21 cellular contexts compared by ENCODE assay signal in genomic region chr13:59960683-59961082, GRCh38.
DNase-seq lines count a peak whose midpoint lies in the region; ATAC-seq, FAIRE-seq and TF ChIP-seq lines count a peak whose summit lies in the region.
"Had no signal": no experiment of that assay in that cellular context is flagged by ENCODE, and none has a peak within 500 bp of the region (broad histone marks: within the 10 kb centered on the region; RNA-seq: fewer than 3 reads in every experiment).

No MANE protein-coding gene starts in this region.

- 66 to 77% methylated on average over 2 of the region's 2 CpGs for WGBS in upper lobe of left lung, 2 donors

- no peaks in the 10 kb centered on the region for H3K9me3 ChIP-seq in Karpas-422 (ENCODE audit: low read length)
- H3K9me3 ChIP-seq in upper lobe of left lung = no peaks in the 10 kb centered on the region
- H3K9me3 ChIP-seq: MG63, SJSA1 had no signal

- peak overlapping the region; percentile 40 for H3K4me2 ChIP-seq in Karpas-422 (ENCODE audit: low read depth, low read length, poor library complexity, severe bottlenecking)

- TF ChIP-seq EP300 in upper lobe of left lung (IDR thresholded peaks at IDR 0.05) = no peak

- H3K9ac ChIP-seq in Karpas-422 (ENCODE audit: low read length) = no peak overlapping the region

- no peak for TF ChIP-seq POLR2A in upper lobe of left lung (IDR thresholded peaks at IDR 0.05)

- H3K79me2 ChIP-seq in Karpas-422 (ENCODE audit: low read length) = no peaks in the 10 kb centered on the region

- H3K4me3 ChIP-seq in Karpas-422 (ENCODE audit: low read length) (no peak overlapping the region), upper lobe of left lung (no peak overlapping the region)
- H3K4me3 ChIP-seq: MG63, SJSA1 had no signal

- no peak for ATAC-seq in upper lobe of left lung (ENCODE audit: low FRiP score in 2 of 2)
- ATAC-seq in esophagus mucosa = no peak

- H3K36me3 ChIP-seq in Karpas-422 (ENCODE audit: insufficient read depth, low read length) (no peaks in the 10 kb centered on the region), upper lobe of left lung (no peaks in the 10 kb centered on the region)

- H3K27ac ChIP-seq in Karpas-422 (ENCODE audit: low read length) (0 out of 2 replicates have a peak overlapping the region, but pooled peaks have one; percentile 7), upper lobe of left lung (no peak overlapping the region)
- H3K27ac ChIP-seq: SJSA1 had no signal

- no peak overlapping the region for H2AFZ ChIP-seq in Karpas-422 (ENCODE audit: low read length)

- H3K4me1 ChIP-seq in Karpas-422 (ENCODE audit: low read length) (peaks cover 18% of the 10 kb centered on the region), upper lobe of left lung (no peaks in the 10 kb centered on the region)
- H3K4me1 ChIP-seq: SJSA1 had no signal

- DNase-seq in Karpas-422 (no peak), dermis blood vessel endothelial cell (peak; percentile 20), foreskin melanocyte (peak; percentile 15), GM20000 (ENCODE audit: low spot score) (no peak), upper lobe of left lung (no peak)
- DNase-seq in effector CD4-positive, alpha-beta T cell = no peak
- DNase-seq: EL, GF-D8, H9, HFFc6, MG63, NCI-H1417 treated with DMSO at 0.1 percent for 48 hours, NCI-H187, NCI-H2107, NCI-H2227 treated with DMSO at 0.1 percent for 48 hours, NCI-H510A treated with DMSO at 0.1 percent for 48 hours, NCI-H748 treated with DMSO at 0.1 percent for 48 hours had no signal

- TF ChIP-seq CTCF in GM20000 (IDR thresholded peaks at IDR 0.05; ENCODE audit: extremely low read depth, missing control alignments) = no peak
- no peak for TF ChIP-seq CTCF in upper lobe of left lung (IDR thresholded peaks at IDR 0.05)

- peak; percentile 64 for FAIRE-seq in A204.1 (lab: Jason Lieb, UNC)
- FAIRE-seq: RCC 7860 had no signal

- H4K20me1 ChIP-seq in Karpas-422 (ENCODE audit: insufficient read depth, low read depth, low read length) = no peaks in the 10 kb centered on the region

- H3K27me3 ChIP-seq in Karpas-422 (ENCODE audit: low read length) = no peaks in the 10 kb centered on the region
- no peaks in the 10 kb centered on the region for H3K27me3 ChIP-seq in upper lobe of left lung
- H3K27me3 ChIP-seq: MG63, SJSA1 had no signal

- H3K9me2 ChIP-seq in Karpas-422 (replicated peaks; ENCODE audit: insufficient read depth, low read length) = no peaks in the 10 kb centered on the region

Comparison
In these comparisons a context has a peak if more than half of its experiments do, and no peak if none do; other contexts are left out.
1. DNase-seq: peak in dermis blood vessel endothelial cell (single experiment) and foreskin melanocyte (single experiment); none in Karpas-422 (single experiment), GM20000 (single experiment), effector CD4-positive, alpha-beta T cell (single experiment) and upper lobe of left lung (0 of 2).